ENCODE assay signal across 15 cellular contexts in genomic region chr1:175572932-175573871, GRCh38.
DNase-seq lines count a peak whose midpoint lies in the region; ATAC-seq and TF ChIP-seq lines count a peak whose summit lies in the region.
"Had no signal": no experiment of that assay in that cellular context is flagged by ENCODE, and none has a peak within 500 bp of the region (broad histone marks: within the 10 kb centered on the region; RNA-seq: fewer than 3 reads in every experiment).

No MANE protein-coding gene starts in this region.

- 34% methylated on average over 11 of the region's 11 CpGs for WGBS in right lobe of liver (ENCODE audit: insufficient coverage, low coverage, low lambda C conversion rate, missing lambda C conversion rate)

- H3K4me3 ChIP-seq in A673 (ENCODE audit: low read depth, low read length, poor library complexity, severe bottlenecking) (no peak overlapping the region), coronary artery (no peak overlapping the region), right lobe of liver (no peak overlapping the region)

- POLR2A ChIA-PET in A673 (lab: Charles Lee; ENCODE audit: low non-redundant PET), result no interaction called here

- H3K27ac ChIP-seq in A673 (ENCODE audit: low read depth, low read length, poor library complexity, severe bottlenecking), result no peak overlapping the region
- H3K27ac ChIP-seq in coronary artery, result no peak overlapping the region
- no peak overlapping the region for H3K27ac ChIP-seq in right lobe of liver
- H3K27ac ChIP-seq: brain microvascular endothelial cell, epithelial cell of prostate, HL-60 had no signal

- intact Hi-C loops in A673 (cut with micrococcal nuclease; ENCODE audit: unreplicated experiment) (no loop called here), right lobe of liver (cut with DNase I) (no loop called here)

- H3K36me3 ChIP-seq in A673 (ENCODE audit: insufficient read depth, low read length, poor library complexity, severe bottlenecking) (no peaks in the 10 kb centered on the region), right lobe of liver (no peaks in the 10 kb centered on the region)
- H3K36me3 ChIP-seq: brain microvascular endothelial cell had no signal

- H3K9me3 ChIP-seq in A673 (ENCODE audit: low read depth, low read length, poor library complexity, severe bottlenecking) (no peaks in the 10 kb centered on the region), right lobe of liver (no peaks in the 10 kb centered on the region)

- CTCF ChIA-PET in A673 (lab: Charles Lee), result no interaction called here

- BruUV-seq in A673 (replicated peaks; lab: Mats Ljungman, UMichigan), result no TSS peak

- no peak for TF ChIP-seq POLR2A in right lobe of liver (IDR thresholded peaks at IDR 0.05)

- ATAC-seq in GM19463 (IDR thresholded peaks at IDR 0.05; ENCODE audit: unreplicated experiment) (no peak), right lobe of liver (no peak)
- ATAC-seq: activated T-helper 17 cell treated with anti-CD3 and anti-CD28 coated beads, Interleukin-2, amount 50 U/mL, for 72 hours; Right ventricle myocardium inferior had no signal

- peak; percentile 94 for DNase-seq in A673 (ENCODE audit: low spot score)
- DNase-seq in NCI-H1048 (lab: John Stamatoyannopoulos, UW), result peak; percentile 98
- peak; percentile 98 to 99 for DNase-seq in NCI-H524 (lab: John Stamatoyannopoulos, UW)
- peak; percentile 84 for DNase-seq in cerebellum (ENCODE audit: low spot score)
- DNase-seq in dermis blood vessel endothelial cell, result no peak
- no peak for DNase-seq in coronary artery (ENCODE audit: low spot score)
- no peak for DNase-seq in right lobe of liver
- DNase-seq: activated CD4-positive, alpha-beta T cell treated with anti-CD3 and anti-CD28 coated beads for 4 hours; brain microvascular endothelial cell; DND-41 had no signal

- H3K4me1 ChIP-seq in A673 (ENCODE audit: insufficient read depth, low read length, poor library complexity, severe bottlenecking) (peaks cover 33% of the 10 kb centered on the region), right lobe of liver (no peaks in the 10 kb centered on the region)

- TF ChIP-seq CTCF in A673 (conservative IDR thresholded peaks at IDR 0.05; ENCODE audit: low read depth, low read length) (no peak), coronary artery (IDR thresholded peaks at IDR 0.05) (no peak), right lobe of liver (IDR thresholded peaks at IDR 0.05) (no peak)

- H3K27me3 ChIP-seq in A673 (replicated peaks; ENCODE audit: insufficient read depth, low read depth, low read length, poor library complexity), result no peaks in the 10 kb centered on the region
- H3K27me3 ChIP-seq in right lobe of liver, result no peaks in the 10 kb centered on the region
- H3K27me3 ChIP-seq: brain microvascular endothelial cell had no signal

Comparison
In these comparisons a context has a peak if more than half of its experiments do, and no peak if none do; other contexts are left out.
1. DNase-seq: peak in A673 (single experiment), NCI-H1048 (single experiment), NCI-H524 (2 of 2) and cerebellum (single experiment); none in dermis blood vessel endothelial cell (single experiment), coronary artery (single experiment) and right lobe of liver (0 of 3).